In genomic region chr1:21099034-21099868, GRCh38 we compare ENCODE assay signal across 1 cellular context.
TF ChIP-seq lines count a peak whose summit lies in the region.

No MANE protein-coding gene starts in this region.

TF ChIP-seq in K562, 482 proteins besides CTCF, POLR2A, EP300 and RAD21 (continued from another document and continues in another):
- TF ChIP-seq AFF4 (CRISPR knock-in tag; IDR thresholded peaks at IDR 0.05) (0 out of 2 replicates have a peak, but pooled peaks have one; percentile 28), KLF13 (tag; IDR thresholded peaks at IDR 0.05; ENCODE audit: borderline replicate concordance, low read depth) (no peak), TAF9B (IDR thresholded peaks at IDR 0.05; ENCODE audit: partially characterized antibody) (no peak), ZNF830 (CRISPR knock-in tag; IDR thresholded peaks at IDR 0.05) (no peak), HDAC8 (tag; IDR thresholded peaks at IDR 0.05) (no peak), E2F4 (CRISPR knock-in tag; IDR thresholded peaks at IDR 0.05; ENCODE audit: low read depth) (no peak), ATF3 (IDR thresholded peaks at IDR 0.05) (peak; percentile 60), ATF3 (CRISPR knock-in tag; conservative IDR thresholded peaks at IDR 0.05) (no peak), CREB5 (CRISPR knock-in tag; IDR thresholded peaks at IDR 0.05) (no peak), CC2D1A (IDR thresholded peaks at IDR 0.05) (no peak), POLR3G (IDR thresholded peaks at IDR 0.05; ENCODE audit: extremely low read depth, insufficient read length, insufficient replicate concordance) (no peak), ARID1B (IDR thresholded peaks at IDR 0.05) (peak; percentile 42), SMARCA4 (IDR thresholded peaks at IDR 0.05) (peak; percentile 39; the same call in 1 of the 2 replicates), ZZZ3 (IDR thresholded peaks at IDR 0.05) (no peak), ZNF398 (CRISPR knock-in tag; IDR thresholded peaks at IDR 0.05) (no peak), ZNF707 (CRISPR knock-in tag; conservative IDR thresholded peaks at IDR 0.05) (no peak), ZNF124 (CRISPR knock-in tag; IDR thresholded peaks at IDR 0.05) (no peak), ETV6 (IDR thresholded peaks at IDR 0.05; ENCODE audit: borderline replicate concordance in 1 of 2, low read depth in 2 of 2, low read length in 1 of 2) (no peak), ETV6 (CRISPR knock-in tag; IDR thresholded peaks at IDR 0.05; ENCODE audit: borderline replicate concordance) (no peak), ZNF644 (tag; IDR thresholded peaks at IDR 0.05; ENCODE audit: low read depth) (no peak), CSDE1 (IDR thresholded peaks at IDR 0.05) (no peak), CEBPZ (IDR thresholded peaks at IDR 0.05; ENCODE audit: borderline replicate concordance, low read depth, low read length) (no peak), TEAD2 (tag; IDR thresholded peaks at IDR 0.05) (no peak), ZFP1 (CRISPR knock-in tag; IDR thresholded peaks at IDR 0.05) (no peak), FOSL1 (tag; conservative IDR thresholded peaks at IDR 0.05) (peak; percentile 66; the same call in 1 of the 2 replicates), C11orf30 (IDR thresholded peaks at IDR 0.05; ENCODE audit: low read depth) (peak; percentile 79), HIVEP1 (CRISPR knock-in tag; IDR thresholded peaks at IDR 0.05) (no peak), SAFB (IDR thresholded peaks at IDR 0.05; ENCODE audit: borderline replicate concordance, low read depth, low read length) (no peak), E2F6 (IDR thresholded peaks at IDR 0.05; ENCODE audit: borderline replicate concordance in 1 of 2, extremely low read depth in 1 of 2, insufficient read depth in 1 of 2, insufficient read length in 1 of 2, low read depth in 1 of 2, low read length in 1 of 2, poor library complexity in 1 of 2, severe bottlenecking in 1 of 2) (no peak), EGR1 (conservative IDR thresholded peaks at IDR 0.05) (no peak), ZBTB11 (CRISPR knock-in tag; IDR thresholded peaks at IDR 0.05) (no peak), JUN (IDR thresholded peaks at IDR 0.05; ENCODE audit: borderline replicate concordance, low read depth, low read length) (no peak), JUN (CRISPR knock-in tag; IDR thresholded peaks at IDR 0.05; ENCODE audit: borderline replicate concordance) (no peak), TEAD4 (IDR thresholded peaks at IDR 0.05; ENCODE audit: low read length) (no peak), TEAD4 (CRISPR knock-in tag; IDR thresholded peaks at IDR 0.05; ENCODE audit: borderline replicate concordance) (no peak), MEIS2 (IDR thresholded peaks at IDR 0.05; ENCODE audit: partially characterized antibody) (peak; percentile 17), LEF1 (IDR thresholded peaks at IDR 0.05) (no peak), ZNF551 (CRISPR knock-in tag; IDR thresholded peaks at IDR 0.05) (no peak), ZNF165 (CRISPR knock-in tag; IDR thresholded peaks at IDR 0.05; ENCODE audit: borderline replicate concordance) (no peak), HNRNPH1 (optimal IDR thresholded peaks at IDR 0.05; ENCODE audit: low read depth, low read length) (no peak), GMEB1 (CRISPR knock-in tag; IDR thresholded peaks at IDR 0.05) (no peak), PYGO2 (tag; IDR thresholded peaks at IDR 0.05) (no peak), CREBBP (IDR thresholded peaks at IDR 0.05; ENCODE audit: low read depth, low read length) (no peak), E2F5 (CRISPR knock-in tag; IDR thresholded peaks at IDR 0.05) (no peak), DPF2 (IDR thresholded peaks at IDR 0.05) (peak; percentile 58)
